Comparison of ENCODE assay signal across 8 cellular contexts in the genomic region with DNA sequence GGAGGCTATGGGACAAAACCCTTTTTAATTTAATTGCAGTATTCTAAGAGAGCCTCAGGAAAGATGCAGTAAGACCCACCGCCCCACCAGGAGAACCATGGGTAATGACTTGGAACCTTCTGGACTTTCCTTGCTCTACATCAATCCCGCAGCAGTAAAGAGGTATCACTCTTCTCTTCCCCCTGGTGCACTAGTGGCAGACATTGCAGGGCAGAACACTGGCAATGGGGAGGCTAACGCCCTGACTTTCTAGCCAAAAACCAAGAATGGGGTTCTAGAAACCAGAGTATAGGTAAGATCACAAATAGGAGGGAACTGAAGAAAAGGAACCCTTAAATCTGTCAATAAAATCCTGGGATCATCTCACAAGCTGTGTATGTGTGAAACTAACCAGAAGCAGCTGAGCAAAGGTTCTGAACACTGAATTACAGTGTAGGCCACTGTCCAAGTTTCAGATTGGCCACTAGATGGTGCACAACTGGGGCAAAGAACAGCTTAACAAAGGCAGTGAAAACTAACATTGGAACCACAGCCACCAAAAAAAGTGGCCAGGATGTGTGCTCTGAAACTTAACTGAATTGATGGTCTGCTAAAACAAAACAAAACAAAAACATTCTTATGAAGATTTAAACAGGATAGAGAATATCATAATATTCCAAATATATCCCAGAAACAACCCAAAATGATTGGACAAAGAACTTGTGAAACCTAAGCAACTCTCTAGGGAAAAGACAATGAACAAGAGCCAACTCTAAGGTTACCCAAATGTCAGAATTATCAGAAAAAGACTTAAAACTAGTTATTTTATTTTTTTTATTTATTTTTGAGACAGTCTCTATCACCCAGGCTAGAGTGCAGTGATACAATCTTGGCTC. TPM values are rescaled to one million over a fixed set of nuclear protein-coding genes. Genes with fewer than 3 reads are reported as not detected.
DNase-seq lines count a peak whose midpoint lies in the region; ATAC-seq and TF ChIP-seq lines count a peak whose summit lies in the region.

No MANE protein-coding gene starts in this region.

- H3K27ac Mint-ChIP-seq in type B pancreatic cell, result peak overlapping the region; percentile 19

- H3K4me1 Mint-ChIP-seq in type B pancreatic cell (ENCODE audit: unreplicated experiment), result no peaks in the 10 kb centered on the region

- H3K36me3 Mint-ChIP-seq in type B pancreatic cell, result peaks cover 52% of the 10 kb centered on the region

- TF ChIP-seq CTCF in OCI-LY7 (conservative IDR thresholded peaks at IDR 0.05; ENCODE audit: low read length) (peak; percentile 97), astrocyte of the cerebellum (IDR thresholded peaks at IDR 0.05; ENCODE audit: low read depth, low read length, missing control alignments) (peak; percentile 88), type B pancreatic cell (conservative IDR thresholded peaks at IDR 0.05) (peak; percentile 79)

- H3K4me1 ChIP-seq in OCI-LY7 (ENCODE audit: insufficient read depth, low read length, poor library complexity, severe bottlenecking), result no peaks in the 10 kb centered on the region

- no peaks in the 10 kb centered on the region for H3K79me2 ChIP-seq in OCI-LY7 (ENCODE audit: insufficient read depth, low read depth, low read length)

- H3K9me3 Mint-ChIP-seq in type B pancreatic cell, result peaks cover 15% of the 10 kb centered on the region

- no peaks in the 10 kb centered on the region for H3K27me3 Mint-ChIP-seq in type B pancreatic cell

- no peaks in the 10 kb centered on the region for H3K36me3 ChIP-seq in OCI-LY7 (ENCODE audit: insufficient read depth, low read length)

- in situ Hi-C loops in astrocyte of the cerebellum (cut with HindIII; ENCODE audit: low sequenced_read_pairs), result no loop called here

- no TSS peak for BruUV-seq in OCI-LY7 (replicated peaks; lab: Mats Ljungman, UMichigan)

- ATAC-seq in HG03139 (IDR thresholded peaks at IDR 0.05; ENCODE audit: unreplicated experiment), result peak; percentile 61
- ATAC-seq in left colon, result peak; percentile 93
- no peak for ATAC-seq in HG03520 (IDR thresholded peaks at IDR 0.05; ENCODE audit: unreplicated experiment)

- H3K4me3 ChIP-seq in OCI-LY7 (ENCODE audit: low read depth, low read length, poor library complexity, severe bottlenecking), result no peak overlapping the region
- H3K4me3 ChIP-seq in astrocyte of the cerebellum (ENCODE audit: low read depth, low read length), result no peak overlapping the region

- CTCF ChIA-PET in OCI-LY7 (lab: Charles Lee; ENCODE audit: unreplicated experiment), result no interaction called here

- H3K4me3 Mint-ChIP-seq in type B pancreatic cell, result no peak overlapping the region

- H3K27ac ChIP-seq in OCI-LY7 (ENCODE audit: low read depth, low read length, poor library complexity, severe bottlenecking), result no peak overlapping the region

- DNase-seq in stimulated activated CD4-positive, alpha-beta T cell treated with anti-CD3 and anti-CD28 coated beads, Interleukin-12 subunit alpha, Interleukin-12 subunit beta, amount 100 ng/mL, for 4 hours, result peak; percentile 8
- no peak for DNase-seq in stimulated activated CD4-positive, alpha-beta T cell treated with anti-CD3 and anti-CD28 coated beads, Interleukin-4, amount 100 ng/mL, for 1 hour
- DNase-seq in OCI-LY7 (ENCODE audit: low spot score) (peak; percentile 66), astrocyte of the cerebellum (ENCODE audit: low read depth) (peak; percentile 49), left colon (peak in 1 of 2 donors; percentile 31), type B pancreatic cell (ENCODE audit: extremely low spot score, unreplicated experiment) (no peak)

- intact Hi-C loops in OCI-LY7 (cut with micrococcal nuclease; ENCODE audit: unreplicated experiment) (loop anchor here (2.0 to 10.0 kb wide), 2 partner anchors 192 to 386 kb away; no protein-coding TSS in a partner anchor), left colon (cut with DNase I, micrococcal nuclease) (no loop called here)

- no peaks in the 10 kb centered on the region for H4K20me1 ChIP-seq in OCI-LY7 (ENCODE audit: insufficient read depth, low read length)

- peaks cover 10% of the 10 kb centered on the region; the same call in 1 of the 2 replicates for H3K9me3 ChIP-seq in OCI-LY7 (ENCODE audit: low read length)

- POLR2A ChIA-PET in OCI-LY7 (lab: Charles Lee), result interaction anchor here (0.6 kb wide), 1 partner anchor 385 kb away, joined by 3 read pairs; no protein-coding TSS in a partner anchor

- H2AFZ ChIP-seq in OCI-LY7 (ENCODE audit: low read length), result no peak overlapping the region

- H3K9me2 ChIP-seq in OCI-LY7 (ENCODE audit: insufficient read depth, low read length), result no peaks in the 10 kb centered on the region

- H3K4me2 ChIP-seq in OCI-LY7 (ENCODE audit: low read length), result no peak overlapping the region

RNA-seq across cellular contexts. Expression of a gene that starts 6.6 kb away (rescaled TPM):
- not detected in 2 replicates for total RNA-seq in OCI-LY7 (2014; rRNA removed; shearing (Covaris generic))
- not detected in 2 replicates for total RNA-seq in OCI-LY7 (2022)
- total RNA-seq in left colon, result 1 to 10 TPM; 1.6 to 1.7 TPM
- 2.9 and 3.0 TPM in 2 replicates for total RNA-seq in type B pancreatic cell (ENCODE audit: low replicate concordance)

Comparison
In these comparisons a context has a peak if more than half of its experiments do, and no peak if none do; other contexts are left out.
1. DNase-seq: peak in stimulated activated CD4-positive, alpha-beta T cell treated with anti-CD3 and anti-CD28 coated beads, Interleukin-12 subunit alpha, Interleukin-12 subunit beta, amount 100 ng/mL, for 4 hours (single experiment), OCI-LY7 (single experiment) and astrocyte of the cerebellum (single experiment); none in stimulated activated CD4-positive, alpha-beta T cell treated with anti-CD3 and anti-CD28 coated beads, Interleukin-4, amount 100 ng/mL, for 1 hour (single experiment) and type B pancreatic cell (single experiment).
2. Peak in every context shown above with its lines, with median percentiles within 50 percentile points of each other: CTCF ChIP-seq.